8 cellular contexts compared by ENCODE assay signal in genomic region chr7:140479062-140479738, GRCh38. TPM values are rescaled to one million over a fixed set of nuclear protein-coding genes. Genes with fewer than 3 reads are reported as not detected.
DNase-seq lines count a peak whose midpoint lies in the region; ATAC-seq and TF ChIP-seq lines count a peak whose summit lies in the region.

Gene MKRN1, minus strand, starts transcription at chr7:140479505. Its CDS starts 161 bp downstream, at chr7:140479344.

- WGBS in endodermal cell (ENCODE audit: insufficient coverage in 1 of 2, insufficient read length in 1 of 2), 2 experiments: 0% methylated on average over 10 to 71 of the region's 71 CpGs

- no peaks in the 10 kb centered on the region for H3K9me3 ChIP-seq in NT2/D1 (ENCODE audit: insufficient read depth, low read length)
- no peaks in the 10 kb centered on the region for H3K9me3 ChIP-seq in endodermal cell (ENCODE audit: control insufficient read depth, low read length)

- peak; percentile 98 for DNase-seq in COR-L47 (lab: John Stamatoyannopoulos, UW)
- DNase-seq in HUDEP-2 (lab: John Stamatoyannopoulos, UW; ENCODE audit: unreplicated experiment in 76 of 76): peak in 74 of 76 experiments; percentile 52 to 95 (median 91)
- DNase-seq in NT2/D1 (ENCODE audit: low read depth, low spot score): peak; percentile 95
- peak; percentile 81 for DNase-seq in activated CD8-positive, alpha-beta memory T cell treated with anti-CD3 and anti-CD28 coated beads, Interleukin-2, amount 50 U/mL, for 1 hour (ENCODE audit: extremely low read depth)
- DNase-seq in endodermal cell: peak; percentile 99
- DNase-seq in mesenteric fat pad (ENCODE audit: low spot score): peak; percentile 97
- peak; percentile 82 for DNase-seq in stimulated activated CD8-positive, alpha-beta memory T cell treated with anti-CD3 and anti-CD28 coated beads, Interleukin-15, amount 100 ng/mL, for 24 hours (ENCODE audit: low read depth)

- H3K36me3 ChIP-seq in NT2/D1 (ENCODE audit: insufficient read depth, insufficient read length, low read length) (peaks cover 4% of the 10 kb centered on the region), endodermal cell (ENCODE audit: control insufficient read depth, insufficient read depth, low read length) (peaks cover 5% of the 10 kb centered on the region)

- peak within 1 kb of the TSS; percentile 96 for H3K9ac ChIP-seq in NT2/D1 (ENCODE audit: insufficient read length, low read depth)
- H3K9ac ChIP-seq in endodermal cell (ENCODE audit: extremely low read depth, low read length, poor library complexity, severe bottlenecking): peak within 1 kb of the TSS; percentile 91

- H3K27ac ChIP-seq in endodermal cell (ENCODE audit: low read depth, low read length): peak within 1 kb of the TSS; percentile 95

- H3K4me1 ChIP-seq in NT2/D1 (ENCODE audit: insufficient read depth, insufficient read length) (peaks cover 5% of the 10 kb centered on the region), endodermal cell (ENCODE audit: control insufficient read depth, insufficient read depth, low read length) (no peaks in the 10 kb centered on the region)

- H3K27me3 ChIP-seq in NT2/D1 (ENCODE audit: insufficient read depth, insufficient read length) (no peaks in the 10 kb centered on the region), endodermal cell (ENCODE audit: control insufficient read depth, insufficient read depth, low read length, poor library complexity, severe bottlenecking) (no peaks in the 10 kb centered on the region)

- no peaks in the 10 kb centered on the region for H3K27me3 Mint-ChIP-seq in endodermal cell (ENCODE audit: insufficient read depth)

- ATAC-seq in GM21381 (IDR thresholded peaks at IDR 0.05; ENCODE audit: unreplicated experiment): peak; percentile 92

- H3K4me1 Mint-ChIP-seq in endodermal cell: peaks cover 29% of the 10 kb centered on the region

- no peak for TF ChIP-seq CTCF in endodermal cell (conservative IDR thresholded peaks at IDR 0.05)

- peak within 1 kb of the TSS; percentile 87 for H3K4me3 ChIP-seq in NT2/D1 (ENCODE audit: insufficient read length, low read depth)
- peak within 1 kb of the TSS; percentile 88 for H3K4me3 ChIP-seq in endodermal cell (ENCODE audit: low read length)

- peak within 1 kb of the TSS; percentile 99 for H3K27ac Mint-ChIP-seq in endodermal cell

- H3K9me3 Mint-ChIP-seq in endodermal cell: no peaks in the 10 kb centered on the region

- H3K4me3 Mint-ChIP-seq in endodermal cell: peak within 1 kb of the TSS; percentile 96

- peaks cover 3% of the 10 kb centered on the region for H3K36me3 Mint-ChIP-seq in endodermal cell (ENCODE audit: low read depth)

RNA-seq across cellular contexts. Expression of gene MKRN1, which starts in this region (rescaled TPM):
- total RNA-seq in endodermal cell (100 to 1,000 TPM; 135 to 163 TPM), mesenteric fat pad (58.5 TPM)
- 77.2 TPM for polyA plus RNA-seq in endodermal cell (2013, experiment 1 of 2)
- 67.4 TPM for polyA plus RNA-seq in endodermal cell (2013, experiment 2 of 2)

Comparison
In these comparisons a context has a peak if more than half of its experiments do, and no peak if none do; other contexts are left out.
1. Peak in every context shown above with its lines: DNase-seq, ATAC-seq, H3K4me3 ChIP-seq and H3K27ac ChIP-seq.